ENCODE assay signal across 20 cellular contexts in genomic region chr6:11033825-11034224, GRCh38. TPM values are rescaled to one million over a fixed set of nuclear protein-coding genes. Genes with fewer than 3 reads are reported as not detected.
DNase-seq lines count a peak whose midpoint lies in the region; ATAC-seq and TF ChIP-seq lines count a peak whose summit lies in the region.
"Had no signal": no experiment of that assay in that cellular context is flagged by ENCODE, and none has a peak within 500 bp of the region (broad histone marks: within the 10 kb centered on the region; RNA-seq: fewer than 3 reads in every experiment).

No MANE protein-coding gene starts in this region.

- DNase-seq in AG08395 (ENCODE audit: low spot score) (peak; percentile 85), HT1080 (ENCODE audit: low read depth) (peak; percentile 69), astrocyte of the spinal cord (ENCODE audit: low read depth, low spot score) (peak; percentile 51), kidney tubule cell (ENCODE audit: low spot score) (peak; percentile 63), lower leg skin (ENCODE audit: low spot score in 2 of 2) (no peak), NCI-H345 treated with DMSO at 0.1 percent for 48 hours (lab: John Stamatoyannopoulos, UW; ENCODE audit: unreplicated experiment) (no peak)
- no peak for DNase-seq in activated CD4-positive, alpha-beta T cell treated with anti-CD3 and anti-CD28 coated beads, Interleukin-2, amount 10 ng/mL, durations not matched to agents 7 days and 5 days
- DNase-seq: activated CD4-positive, alpha-beta T cell treated with anti-CD3 and anti-CD28 coated beads for 36 hours; activated T-cell treated with anti-CD3 and anti-CD28 coated beads, Interleukin-2, amount 50 U/mL, for 1 hour; adrenal gland; C1 segment of cervical spinal cord; DND-41; dorsolateral prefrontal cortex; Karpas-422; NCI-H526; ovary; stimulated activated CD4-positive, alpha-beta T cell treated with anti-CD3 and anti-CD28 coated beads, Interleukin-12 subunit alpha, Interleukin-12 subunit beta, amount 100 ng/mL, for 4 hours; substantia nigra had no signal

- H3K36me3 Mint-ChIP-seq in activated CD4-positive, alpha-beta T cell treated with anti-CD3 and anti-CD28 coated beads, Interleukin-2, amount 10 ng/mL, durations not matched to agents 7 days and 5 days (ENCODE audit: low read depth) = no peaks in the 10 kb centered on the region

- TF ChIP-seq POLR2A in lower leg skin (IDR thresholded peaks at IDR 0.05) = no peak

- in situ Hi-C loops in astrocyte of the spinal cord (cut with HindIII; ENCODE audit: low sequenced_read_pairs) = no loop called here

- H3K4me3 Mint-ChIP-seq in activated CD4-positive, alpha-beta T cell treated with anti-CD3 and anti-CD28 coated beads, Interleukin-2, amount 10 ng/mL, durations not matched to agents 7 days and 5 days = no peak overlapping the region
- H3K4me3 Mint-ChIP-seq: activated CD4-positive, alpha-beta T cell treated with anti-CD3 and anti-CD28 coated beads for 36 hours had no signal

- H3K27ac Mint-ChIP-seq in activated CD4-positive, alpha-beta T cell treated with anti-CD3 and anti-CD28 coated beads, Interleukin-2, amount 10 ng/mL, durations not matched to agents 7 days and 5 days = no peak overlapping the region
- H3K27ac Mint-ChIP-seq: activated CD4-positive, alpha-beta T cell treated with anti-CD3 and anti-CD28 coated beads for 36 hours had no signal

- no peak for ATAC-seq in HG02623 (IDR thresholded peaks at IDR 0.05; ENCODE audit: unreplicated experiment)
- ATAC-seq: activated CD4-positive, alpha-beta T cell treated with anti-CD3 and anti-CD28 coated beads for 36 hours had no signal

- intact Hi-C loops in lower leg skin (cut with DNase I; ENCODE audit: low total_unique reads) = no loop called here

- CTCF ChIA-PET in activated CD4-positive, alpha-beta T cell treated with anti-CD3 and anti-CD28 coated beads, Interleukin-2, amount 10 ng/mL, durations not matched to agents 7 days and 5 days (lab: Charles Lee) = no interaction called here

- POLR2A ChIA-PET in activated CD4-positive, alpha-beta T cell treated with anti-CD3 and anti-CD28 coated beads, Interleukin-2, amount 10 ng/mL, durations not matched to agents 7 days and 5 days (lab: Charles Lee) = no interaction called here

- peaks cover 49% of the 10 kb centered on the region for H3K27me3 Mint-ChIP-seq in activated CD4-positive, alpha-beta T cell treated with anti-CD3 and anti-CD28 coated beads, Interleukin-2, amount 10 ng/mL, durations not matched to agents 7 days and 5 days

- H3K4me3 ChIP-seq in astrocyte of the spinal cord (ENCODE audit: low read depth, low read length) (no peak overlapping the region), lower leg skin (ENCODE audit: low read depth, poor library complexity, severe bottlenecking) (no peak overlapping the region)
- H3K4me3 ChIP-seq: adrenal gland, dorsolateral prefrontal cortex, ovary had no signal

- no peaks in the 10 kb centered on the region for H3K4me1 Mint-ChIP-seq in activated CD4-positive, alpha-beta T cell treated with anti-CD3 and anti-CD28 coated beads, Interleukin-2, amount 10 ng/mL, durations not matched to agents 7 days and 5 days
- H3K4me1 Mint-ChIP-seq: activated CD4-positive, alpha-beta T cell treated with anti-CD3 and anti-CD28 coated beads for 36 hours had no signal

- no peaks in the 10 kb centered on the region for H3K9me3 Mint-ChIP-seq in activated CD4-positive, alpha-beta T cell treated with anti-CD3 and anti-CD28 coated beads, Interleukin-2, amount 10 ng/mL, durations not matched to agents 7 days and 5 days

- TF ChIP-seq CTCF in astrocyte of the spinal cord (IDR thresholded peaks at IDR 0.05; ENCODE audit: low read depth, low read length) (no peak), lower leg skin (IDR thresholded peaks at IDR 0.05) (no peak)

RNA-seq across cellular contexts. Expression of gene ELOVL2, which starts 10.3 kb away (rescaled TPM):
- total RNA-seq in HT1080 (2014; rRNA removed; shearing (Covaris generic)) = 2.3 and 3.3 TPM in 2 replicates
- 1.8 and 2.0 TPM in 2 replicates for polyA plus RNA-seq in HT1080 (2015; cell fraction: cytosol; rRNA removed)
- polyA plus RNA-seq in HT1080 (2015; cell fraction: nucleus; rRNA removed) = 0.60 and 0.77 TPM in 2 replicates
- under 1 TPM in 1 of 4 donors, not detected in 3; 0.07 TPM for total RNA-seq in lower leg skin
- not detected for total RNA-seq in activated CD4-positive, alpha-beta T cell treated with anti-CD3 and anti-CD28 coated beads, Interleukin-2, amount 10 ng/mL, durations not matched to agents 7 days and 5 days
- total RNA-seq: activated CD4-positive, alpha-beta T cell treated with anti-CD3 and anti-CD28 coated beads for 36 hours; T-helper 2 cell treated with Interferon-gamma antibody and Interleukin-4, amounts not matched to agents 100 ng/mL and 5 ng/mL, for 36 hours had no signal

RNA-seq across cellular contexts. Expression of gene SMIM13, which starts 59.8 kb away (rescaled TPM):
- 8.6 and 17.7 TPM in 2 replicates for total RNA-seq in HT1080 (2014; rRNA removed; shearing (Covaris generic))
- polyA plus RNA-seq in HT1080 (2015; cell fraction: cytosol; rRNA removed) = 11.2 and 11.7 TPM in 2 replicates
- polyA plus RNA-seq in HT1080 (2015; cell fraction: nucleus; rRNA removed) = 6.0 and 7.0 TPM in 2 replicates
- 10 to 100 TPM in 3 of 4 donors, 1 to 10 TPM in 1; 7.6 to 13.9 (median 10.2) TPM for total RNA-seq in lower leg skin
- 1 to 10 TPM; 7.9 to 9.2 TPM for total RNA-seq in activated CD4-positive, alpha-beta T cell treated with anti-CD3 and anti-CD28 coated beads, Interleukin-2, amount 10 ng/mL, durations not matched to agents 7 days and 5 days

Comparison
In these comparisons a context has a peak if more than half of its experiments do, and no peak if none do; other contexts are left out.
1. DNase-seq: peak in AG08395 (single experiment), HT1080 (single experiment), astrocyte of the spinal cord (single experiment) and kidney tubule cell (single experiment); none in lower leg skin (0 of 2), activated CD4-positive, alpha-beta T cell treated with anti-CD3 and anti-CD28 coated beads, Interleukin-2, amount 10 ng/mL, durations not matched to agents 7 days and 5 days (single experiment) and NCI-H345 treated with DMSO at 0.1 percent for 48 hours (single experiment).